In genomic region chr1:185045793-185046441, GRCh38 we compare ENCODE assay signal across 8 cellular contexts. TPM values are rescaled to one million over a fixed set of nuclear protein-coding genes. Genes with fewer than 3 reads are reported as not detected.
DNase-seq lines count a peak whose midpoint lies in the region; ATAC-seq and TF ChIP-seq lines count a peak whose summit lies in the region.

No MANE protein-coding gene starts in this region.

- peak overlapping the region; percentile 86 for H3K9ac ChIP-seq in GM23248
- peak overlapping the region; percentile 87 for H3K9ac ChIP-seq in Loucy (ENCODE audit: low read depth, low read length, poor library complexity, severe bottlenecking)
- peak overlapping the region; percentile 81 for H3K9ac ChIP-seq in endodermal cell (ENCODE audit: extremely low read depth, low read length, poor library complexity, severe bottlenecking)
- peak overlapping the region; percentile 78 to 84 for H3K9ac ChIP-seq in stomach smooth muscle (ENCODE audit: low read length in 2 of 2)

- H3K36me3 ChIP-seq in GM23248 (ENCODE audit: low read depth) (no peaks in the 10 kb centered on the region), Loucy (ENCODE audit: insufficient read depth, low read length) (no peaks in the 10 kb centered on the region), endodermal cell (ENCODE audit: control insufficient read depth, insufficient read depth, low read length) (peaks cover 4% of the 10 kb centered on the region), stomach smooth muscle (ENCODE audit: control insufficient read depth in 2 of 2, insufficient read depth in 2 of 2, low read length in 2 of 2) (no peaks in the 10 kb centered on the region)

- H3K4me2 ChIP-seq in GM23248 (ENCODE audit: unreplicated experiment) (peak overlapping the region; percentile 100), Loucy (ENCODE audit: low read depth, low read length, poor library complexity, severe bottlenecking) (peak overlapping the region; percentile 94)

- H3K79me2 ChIP-seq in GM23248 (ENCODE audit: insufficient read depth) (peaks cover 46% of the 10 kb centered on the region), Loucy (ENCODE audit: insufficient read depth, low read length) (peaks cover 51% of the 10 kb centered on the region)

- peak overlapping the region; percentile 97 for H3K27ac Mint-ChIP-seq in endodermal cell

- peak; percentile 67 for DNase-seq in GM10248 (ENCODE audit: extremely low spot score)
- peak; percentile 78 for DNase-seq in GM23248
- peak; percentile 56 for DNase-seq in activated CD4-positive, CD25-positive, alpha-beta regulatory T cell treated with anti-CD3 and anti-CD28 coated beads, Interleukin-2, amount 50 U/mL, for 72 hours
- peak; percentile 82 for DNase-seq in endodermal cell

- H3K9me3 Mint-ChIP-seq in endodermal cell, result no peaks in the 10 kb centered on the region

- TF ChIP-seq CTCF in GM10248 (IDR thresholded peaks at IDR 0.05; ENCODE audit: control extremely low read depth, extremely low read depth, low read depth, missing control alignments) (no peak), Loucy (conservative IDR thresholded peaks at IDR 0.05; ENCODE audit: low read length) (no peak), endodermal cell (conservative IDR thresholded peaks at IDR 0.05) (no peak)

- peaks cover 17% of the 10 kb centered on the region for H3K4me1 ChIP-seq in GM23248 (ENCODE audit: insufficient read depth)
- peaks cover 47% of the 10 kb centered on the region for H3K4me1 ChIP-seq in Loucy (ENCODE audit: insufficient read depth, low read length, poor library complexity, severe bottlenecking)
- H3K4me1 ChIP-seq in endodermal cell (ENCODE audit: control insufficient read depth, insufficient read depth, low read length), result peaks cover 6% of the 10 kb centered on the region
- H3K4me1 ChIP-seq in mononuclear cell (ENCODE audit: insufficient read depth, low read length), result peaks cover 19% of the 10 kb centered on the region
- H3K4me1 ChIP-seq in stomach smooth muscle (ENCODE audit: control insufficient read depth, insufficient read depth, low read length), result peaks cover 4% of the 10 kb centered on the region

- in situ Hi-C loops in GM23248 (cut with MboI), result no loop called here

- peak overlapping the region; percentile 61 for H3K27ac ChIP-seq in GM23248
- H3K27ac ChIP-seq in endodermal cell (ENCODE audit: low read depth, low read length), result peak overlapping the region; percentile 81
- peak overlapping the region; percentile 69 for H3K27ac ChIP-seq in stomach smooth muscle (ENCODE audit: low read length)

- no peaks in the 10 kb centered on the region for H3K9me2 ChIP-seq in GM23248 (ENCODE audit: insufficient read depth)
- H3K9me2 ChIP-seq in Loucy (replicated peaks; ENCODE audit: low read depth, low read length), result no peaks in the 10 kb centered on the region

- H2AFZ ChIP-seq in GM23248 (peak overlapping the region; percentile 89), Loucy (ENCODE audit: low read length) (peak overlapping the region; percentile 91)

- H4K20me1 ChIP-seq in GM23248 (ENCODE audit: insufficient read depth), result peaks cover 34% of the 10 kb centered on the region
- peaks cover 50% of the 10 kb centered on the region for H4K20me1 ChIP-seq in Loucy (ENCODE audit: insufficient read depth, low read length, poor library complexity, severe bottlenecking)

- H3K27me3 ChIP-seq in GM23248 (replicated peaks; ENCODE audit: insufficient read depth) (no peaks in the 10 kb centered on the region), Loucy (ENCODE audit: insufficient read depth, low read length, poor library complexity, severe bottlenecking) (no peaks in the 10 kb centered on the region), endodermal cell (ENCODE audit: control insufficient read depth, insufficient read depth, low read length, poor library complexity, severe bottlenecking) (no peaks in the 10 kb centered on the region), mononuclear cell (ENCODE audit: insufficient read depth, low read length) (no peaks in the 10 kb centered on the region), stomach smooth muscle (ENCODE audit: control insufficient read depth in 1 of 2, insufficient read depth in 2 of 2, low read length in 2 of 2) (no peaks in the 10 kb centered on the region)

- no peak for ATAC-seq in HG03439 (IDR thresholded peaks at IDR 0.05; ENCODE audit: unreplicated experiment)

- H3K36me3 Mint-ChIP-seq in endodermal cell (ENCODE audit: low read depth), result peaks cover 5% of the 10 kb centered on the region

- H3K4me3 Mint-ChIP-seq in endodermal cell, result peak overlapping the region; percentile 87

- H3K9me3 ChIP-seq in GM23248 (ENCODE audit: low read depth) (no peaks in the 10 kb centered on the region), Loucy (ENCODE audit: insufficient read depth, low read depth, low read length) (no peaks in the 10 kb centered on the region), endodermal cell (ENCODE audit: control insufficient read depth, low read length) (no peaks in the 10 kb centered on the region), mononuclear cell (ENCODE audit: low read depth, low read length) (no peaks in the 10 kb centered on the region), stomach smooth muscle (ENCODE audit: control insufficient read depth in 2 of 2, low read length in 2 of 2) (no peaks in the 10 kb centered on the region)

- H3K4me3 ChIP-seq in GM23248, result peak overlapping the region; percentile 96
- H3K4me3 ChIP-seq in Loucy (ENCODE audit: low read length, poor library complexity, severe bottlenecking), result peak overlapping the region; percentile 96
- H3K4me3 ChIP-seq in endodermal cell (ENCODE audit: low read length), result peak overlapping the region; percentile 96
- peak overlapping the region; percentile 82 for H3K4me3 ChIP-seq in mononuclear cell (ENCODE audit: low read length)
- peak overlapping the region; percentile 79 to 83 for H3K4me3 ChIP-seq in stomach smooth muscle (ENCODE audit: low read length in 2 of 2)

- peaks cover 22% of the 10 kb centered on the region for H3K4me1 Mint-ChIP-seq in endodermal cell

- 0 to 2% methylated on average over 49 to 51 of the region's 57 CpGs for WGBS in GM23248 (ENCODE audit: low coverage in 1 of 2, low lambda C conversion rate in 2 of 2, missing lambda C conversion rate in 2 of 2), 2 experiments
- WGBS in endodermal cell (ENCODE audit: insufficient coverage in 1 of 2, insufficient read length in 1 of 2), 2 experiments, result 0 to 1% methylated on average over 24 to 57 of the region's 57 CpGs

- H3K27me3 Mint-ChIP-seq in endodermal cell (ENCODE audit: insufficient read depth), result peaks cover 22% of the 10 kb centered on the region

- CTCF ChIA-PET in GM10248 (lab: Yijun Ruan, JAX), result interaction anchor here (0.6 to 4.0 kb wide), 8 partner anchors 9 to 662 kb away, joined by 3 to 17 read pairs (median 3); no protein-coding TSS in a partner anchor

- peaks cover 32% of the 10 kb centered on the region for H3F3A ChIP-seq in GM23248 (ENCODE audit: insufficient read depth)
- H3F3A ChIP-seq in Loucy (ENCODE audit: low read depth), result peaks cover 16% of the 10 kb centered on the region

- POLR2A ChIA-PET in GM10248 (lab: Yijun Ruan, JAX), result interaction anchor here (0.6 kb wide), 1 partner anchor 92 kb away, joined by 9 read pairs; no protein-coding TSS in a partner anchor

RNA-seq across cellular contexts. Expression of gene RNF2, which starts 0.6 kb away (rescaled TPM):
- 13.8 and 18.2 TPM in 2 replicates for total RNA-seq in GM23248 (2014; rRNA removed; shearing (Covaris generic))
- polyA plus RNA-seq in GM23248 (2016; fragmentation: Nextera tagmentation; extraction: Ambion mirVana), result 16.7 and 19.6 TPM in 2 replicates
- total RNA-seq in endodermal cell (10 to 100 TPM; 61.1 to 66.9 TPM), mononuclear cell (25.9 TPM)
- polyA plus RNA-seq in endodermal cell (2013, experiment 1 of 2), result 53.1 TPM
- 49.7 TPM for polyA plus RNA-seq in endodermal cell (2013, experiment 2 of 2)
